ENCODE assay signal across 8 cellular contexts in the genomic region with DNA sequence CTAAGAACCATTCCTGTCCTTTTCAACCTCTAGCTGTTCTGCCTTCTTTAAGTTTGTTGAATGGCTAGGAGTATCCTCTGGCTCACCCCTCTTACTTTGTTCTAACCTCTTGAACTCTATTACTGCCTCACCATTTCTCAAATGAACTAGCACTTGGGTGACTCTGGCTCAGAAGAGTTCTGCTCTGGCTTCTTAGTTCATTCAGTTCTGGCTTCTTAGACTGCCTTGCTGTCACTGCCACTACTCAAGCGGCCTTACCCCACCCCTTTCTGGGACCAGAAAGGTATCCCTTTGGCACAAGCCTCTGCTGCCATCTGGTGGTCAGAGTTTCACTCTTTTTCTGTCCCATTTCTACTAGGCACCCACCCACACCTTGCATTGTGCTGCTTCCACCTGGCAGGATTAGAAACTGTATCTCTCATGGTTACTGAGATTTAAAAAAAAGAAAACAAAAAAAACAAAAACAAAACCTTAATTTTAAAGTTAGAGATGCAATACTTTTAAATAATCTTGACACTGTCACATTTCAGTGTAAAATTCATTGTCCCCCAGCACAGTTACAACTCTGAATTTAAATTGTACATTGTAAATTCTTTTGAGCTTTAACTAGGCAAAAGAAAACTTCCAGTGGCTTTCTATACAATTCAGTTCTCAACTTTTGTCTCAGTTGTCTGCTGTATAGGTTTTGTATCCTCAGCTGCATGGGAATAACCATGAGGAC. TPM values are rescaled to one million over a fixed set of nuclear protein-coding genes. Genes with fewer than 3 reads are reported as not detected.
A peak's percentile ranks its signal among the peaks of the same experiment; 100 is the strongest.
DNase-seq lines count a peak whose midpoint lies in the region; ATAC-seq and TF ChIP-seq lines count a peak whose summit lies in the region.

No MANE protein-coding gene starts in this region.

- intact Hi-C loops in adrenal gland (cut with DNase I) (loop anchor here (5.0 to 10.0 kb wide), 2 partner anchors 261 to 463 kb away; no protein-coding TSS in a partner anchor), heart right ventricle (cut with DNase I) (loop anchor here (2.0 to 10.0 kb wide), 7 partner anchors 251 to 463 kb away; no protein-coding TSS in a partner anchor)

- H3K4me1 ChIP-seq in adrenal gland (replicated peaks in 1 of 2) (peaks cover 0 to 4% of the 10 kb centered on the region in 2 donors), heart right ventricle (peaks cover 0 to 5% (median 3%) of the 10 kb centered on the region in 9 donors)

- H3K36me3 ChIP-seq in adrenal gland (replicated peaks in 1 of 2) (no peaks in the 10 kb centered on the region), heart right ventricle (peaks cover 0 to 3% (median 0%) of the 10 kb centered on the region in 9 donors)

- TF ChIP-seq CTCF in adrenal gland (IDR thresholded peaks at IDR 0.05) (peak; percentile 73 to 97 (median 86)), heart right ventricle (IDR thresholded peaks at IDR 0.05) (peak; percentile 59 to 85 (median 77))

- H3K27me3 ChIP-seq in adrenal gland (no peaks in the 10 kb centered on the region), heart right ventricle (no peaks in the 10 kb centered on the region)

- DNase-seq in NCI-H1436 (lab: John Stamatoyannopoulos, UW) (peak; percentile 89), SW 1271 (lab: John Stamatoyannopoulos, UW) (peak; percentile 11 to 81), adrenal gland (peak; percentile 82 to 93 (median 87)), heart right ventricle (peak; percentile 57 to 86), renal cortical epithelial cell (ENCODE audit: low read depth) (peak; percentile 64), mesenteric fat pad (ENCODE audit: low spot score) (no peak)

- peaks cover 0 to 10% (median 8%) of the 10 kb centered on the region in 3 donors for H3K9me3 ChIP-seq in adrenal gland (replicated peaks in 1 of 3)
- peaks cover 0 to 31% (median 16%) of the 10 kb centered on the region in 11 donors for H3K9me3 ChIP-seq in heart right ventricle

- H3K4me3 ChIP-seq in adrenal gland: no peak overlapping the region
- no peak overlapping the region for H3K4me3 ChIP-seq in heart right ventricle

- no peak overlapping the region for H3K27ac ChIP-seq in adrenal gland
- H3K27ac ChIP-seq in heart right ventricle: peak overlapping the region in 2 of 10 donors; percentile 10 to 12

- WGBS in adrenal gland, 4 donors: 7 to 21% (median 21%) methylated on average over 1 of the region's 1 CpG
- WGBS in heart right ventricle, 2 donors: 14 to 17% methylated on average over 1 of the region's 1 CpG

- no peak for TF ChIP-seq POLR2A in adrenal gland (IDR thresholded peaks at IDR 0.05)

- ATAC-seq in GM18502 (IDR thresholded peaks at IDR 0.05; ENCODE audit: poor library complexity, unreplicated experiment) (peak; percentile 94), HG02798 (IDR thresholded peaks at IDR 0.05; ENCODE audit: poor library complexity, unreplicated experiment) (peak; percentile 91), heart right ventricle (peak; percentile 85 to 93 (median 88))

RNA-seq across cellular contexts. Expression of gene ABCA10, which starts 6.9 kb away (rescaled TPM):
- total RNA-seq in adrenal gland (1 to 10 TPM in 7 of 8 donors, under 1 TPM in 1; 0.24 to 7.3 (median 2.5) TPM), heart right ventricle (1 to 10 TPM; 2.1 to 7.0 (median 3.6) TPM), renal cortical epithelial cell (0.55 TPM in 1 of 2 replicates, not detected in the other), mesenteric fat pad (17.8 TPM)
- polyA plus RNA-seq in adrenal gland (10 to 100 TPM in 2 of 3 donors, 1 to 10 TPM in 1; 2.8 to 28.2 (median 19.4) TPM), heart right ventricle (10 to 100 TPM in 1 of 2 donors, 1 to 10 TPM in 1; 1.0 to 60.9 TPM)
